24 cellular contexts compared by ENCODE assay signal in genomic region chr16:89183975-89184684, GRCh38. TPM values are rescaled to one million over a fixed set of nuclear protein-coding genes. Genes with fewer than 3 reads are reported as not detected.
"Had no signal": no experiment of that assay in that cellular context is flagged by ENCODE, and none has a peak within 500 bp of the region (broad histone marks: within the 10 kb centered on the region; RNA-seq: fewer than 3 reads in every experiment).

No MANE protein-coding gene starts in this region.

- H3K27me3 ChIP-seq: ascending aorta, ovary, right lobe of liver had no signal

- H3K27ac Mint-ChIP-seq: activated CD4-positive, alpha-beta T cell treated with anti-CD3 and anti-CD28 coated beads for 36 hours; activated CD8-positive, alpha-beta T cell treated with anti-CD3 and anti-CD28 coated beads for 36 hours; activated T-helper 2 cell treated with anti-CD3 and anti-CD28 coated beads, Interferon-gamma antibody, Interleukin-2, Interleukin-4, amounts not matched to agents 10 μg/mL and 5 μg/mL and 100 μg/mL, durations not matched to agents 14 hours and 24 hours and 36 hours; mesothelial cell of epicardium; T-helper 2 cell treated with Interferon-gamma antibody and Interleukin-4, amounts not matched to agents 5 μg/mL and 100 μg/mL, for 36 hours; WTC11 had no signal

- H3K9me3 Mint-ChIP-seq: activated CD8-positive, alpha-beta T cell treated with anti-CD3 and anti-CD28 coated beads for 36 hours; activated T-helper 2 cell treated with anti-CD3 and anti-CD28 coated beads, Interferon-gamma antibody, Interleukin-2, Interleukin-4, amounts not matched to agents 10 μg/mL and 5 μg/mL and 100 μg/mL, durations not matched to agents 14 hours and 24 hours and 36 hours; mesothelial cell of epicardium; stimulated activated naive CD8-positive, alpha-beta T cell treated with anti-CD3 and anti-CD28 coated beads, Interleukin-15, amount 100 ng/mL, for 72 hours; T-helper 2 cell treated with Interferon-gamma antibody and Interleukin-4, amounts not matched to agents 5 μg/mL and 100 μg/mL, for 36 hours; WTC11 had no signal

- H3K36me3 Mint-ChIP-seq: mesothelial cell of epicardium, WTC11 had no signal

- H3K4me1 ChIP-seq: ascending aorta, breast epithelium, right lobe of liver, suprapubic skin, transverse colon had no signal

- H3K36me3 ChIP-seq: ascending aorta, breast epithelium, ovary, right lobe of liver, suprapubic skin, transverse colon had no signal

- H3K27ac ChIP-seq: ascending aorta, breast epithelium, coronary artery, ovary, right lobe of liver, suprapubic skin, transverse colon had no signal

- H3K4me3 ChIP-seq: ascending aorta, breast epithelium, coronary artery, lung, ovary, right lobe of liver, suprapubic skin, transverse colon had no signal

- H3K4me3 Mint-ChIP-seq: activated CD4-positive, alpha-beta T cell treated with anti-CD3 and anti-CD28 coated beads for 36 hours; activated CD8-positive, alpha-beta T cell treated with anti-CD3 and anti-CD28 coated beads for 36 hours; mesothelial cell of epicardium; stimulated activated naive CD8-positive, alpha-beta T cell treated with anti-CD3 and anti-CD28 coated beads, Interleukin-15, amount 100 ng/mL, for 72 hours; T-helper 2 cell treated with Interferon-gamma antibody and Interleukin-4, amounts not matched to agents 5 μg/mL and 100 μg/mL, for 36 hours; WTC11 had no signal

- H3K27me3 Mint-ChIP-seq: activated CD4-positive, alpha-beta T cell treated with anti-CD3 and anti-CD28 coated beads for 36 hours; activated CD8-positive, alpha-beta T cell treated with anti-CD3 and anti-CD28 coated beads for 36 hours had no signal

- ATAC-seq: activated CD4-positive, alpha-beta T cell treated with anti-CD3 and anti-CD28 coated beads for 36 hours; activated CD8-positive, alpha-beta T cell treated with anti-CD3 and anti-CD28 coated beads for 36 hours; stimulated activated naive CD8-positive, alpha-beta T cell treated with anti-CD3 and anti-CD28 coated beads, Interleukin-15, amount 100 ng/mL, for 72 hours had no signal

- H3K9me3 ChIP-seq: ascending aorta, breast epithelium, ovary, right lobe of liver, suprapubic skin, transverse colon had no signal

- H3K4me1 Mint-ChIP-seq: mesothelial cell of epicardium, WTC11 had no signal

- DNase-seq: activated CD4-positive, alpha-beta T cell treated with anti-CD3 and anti-CD28 coated beads for 36 hours; activated CD8-positive, alpha-beta T cell treated with anti-CD3 and anti-CD28 coated beads for 36 hours; activated naive CD4-positive, alpha-beta T cell treated with anti-CD3 and anti-CD28 coated beads, Interleukin-2, amount 50 U/mL, for 16 hours; activated T-cell treated with anti-CD3 and anti-CD28 coated beads, Interleukin-2, amount 50 U/mL, for 1 hour; foreskin melanocyte; hypothalamus; islet precursor cell; ovary; small intestine; stimulated activated CD4-positive, alpha-beta T cell treated with anti-CD3 and anti-CD28 coated beads, Interleukin-15, amount 100 ng/mL, for 24 hours; stimulated activated CD4-positive, alpha-beta T cell treated with anti-CD3 and anti-CD28 coated beads, Interleukin-2, amount 100 ng/mL, for 48 hours; stimulated activated naive CD8-positive, alpha-beta T cell treated with anti-CD3 and anti-CD28 coated beads, Interleukin-15, amount 100 ng/mL, for 72 hours; transverse colon had no signal

RNA-seq across cellular contexts. Expression of gene CDH15, which starts 12.6 kb away (rescaled TPM):
- total RNA-seq: activated CD4-positive, alpha-beta T cell treated with anti-CD3 and anti-CD28 coated beads for 36 hours; activated CD8-positive, alpha-beta T cell treated with anti-CD3 and anti-CD28 coated beads for 36 hours; activated T-helper 2 cell treated with anti-CD3 and anti-CD28 coated beads, Interferon-gamma antibody, Interleukin-2, Interleukin-4, amounts not matched to agents 10 μg/mL and 5 μg/mL and 100 μg/mL, durations not matched to agents 14 hours and 24 hours and 36 hours; ascending aorta; breast epithelium; epithelial cell of proximal tubule; transverse colon had no signal

RNA-seq across cellular contexts. Expression of gene SLC22A31, which starts 16.2 kb away (rescaled TPM):
- total RNA-seq: ascending aorta, breast epithelium, epithelial cell of proximal tubule had no signal
